8 cellular contexts compared by ENCODE assay signal in the genomic region with DNA sequence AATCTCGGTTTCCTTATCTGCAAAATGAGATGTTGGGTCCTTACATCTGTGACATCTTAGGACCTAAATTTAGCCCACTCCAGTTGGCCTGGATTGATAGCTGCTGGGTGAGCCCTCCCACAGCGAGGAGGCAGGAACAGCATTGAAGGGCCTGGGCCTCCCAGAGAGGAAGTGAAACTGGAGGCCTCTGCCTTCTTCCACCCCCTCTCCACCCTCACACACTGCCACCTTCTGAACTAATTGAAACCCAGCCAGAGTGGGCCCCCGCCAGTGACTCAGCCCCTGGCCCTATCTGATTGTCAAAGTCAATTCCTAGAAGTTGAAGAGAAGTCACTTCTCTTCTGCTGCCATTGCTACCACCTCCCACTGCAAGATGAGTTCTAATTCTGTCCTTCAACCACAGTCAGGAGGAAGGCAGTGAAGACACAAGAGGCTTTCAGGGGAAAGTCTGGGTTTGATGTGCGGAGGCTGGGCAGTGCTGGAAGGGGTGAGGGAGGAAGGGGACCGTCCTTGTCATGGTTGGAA. TPM values are rescaled to one million over a fixed set of nuclear protein-coding genes. Genes with fewer than 3 reads are reported as not detected.
DNase-seq lines count a peak whose midpoint lies in the region; ATAC-seq and TF ChIP-seq lines count a peak whose summit lies in the region.

No MANE protein-coding gene starts in this region.

- peaks cover 78% of the 10 kb centered on the region for H3K4me1 Mint-ChIP-seq in activated T-helper 2 cell treated with anti-CD3 and anti-CD28 coated beads, Interferon-gamma antibody, Interleukin-2, Interleukin-4, amounts not matched to agents 10 μg/mL and 5 μg/mL and 100 μg/mL, durations not matched to agents 14 hours and 24 hours and 36 hours (ENCODE audit: low read depth)

- peak overlapping the region; percentile 54; the same call in 1 of the 2 replicates for H2AFZ ChIP-seq in OCI-LY7 (ENCODE audit: low read length)

- ATAC-seq in GM18511 (IDR thresholded peaks at IDR 0.05; ENCODE audit: unreplicated experiment) (peak; percentile 85), HG02884 (IDR thresholded peaks at IDR 0.05; ENCODE audit: unreplicated experiment) (peak; percentile 63), upper lobe of right lung (peak; percentile 94)

- POLR2A ChIA-PET in OCI-LY7 (lab: Charles Lee), result interaction anchor here (0.5 to 1.3 kb wide), 5 partner anchors 8 to 1064 kb away, joined by 3 read pairs; no protein-coding TSS in a partner anchor

- intact Hi-C loops in OCI-LY7 (cut with micrococcal nuclease; ENCODE audit: unreplicated experiment) (loop anchor here (1.0 to 2.0 kb wide), 3 partner anchors 16 to 76 kb away; no protein-coding TSS in a partner anchor), upper lobe of right lung (cut with DNase I) (no loop called here)
- intact Hi-C loops in activated T-helper 2 cell treated with anti-CD3 and anti-CD28 coated beads, Interferon-gamma antibody, Interleukin-2, Interleukin-4, amounts not matched to agents 10 μg/mL and 5 μg/mL and 100 μg/mL, durations not matched to agents 14 hours and 24 hours and 36 hours (cut with micrococcal nuclease), result loop anchor here (1.0 to 10.0 kb wide), 8 partner anchors 9 to 275 kb away; a partner anchor contains a TSS

- H3K9me3 ChIP-seq in OCI-LY7 (ENCODE audit: low read length) (no peaks in the 10 kb centered on the region; the same call in 1 of the 2 replicates), upper lobe of right lung (no peaks in the 10 kb centered on the region)

- H3K27me3 Mint-ChIP-seq in activated T-helper 2 cell treated with anti-CD3 and anti-CD28 coated beads, Interferon-gamma antibody, Interleukin-2, Interleukin-4, amounts not matched to agents 10 μg/mL and 5 μg/mL and 100 μg/mL, durations not matched to agents 14 hours and 24 hours and 36 hours (ENCODE audit: low read depth), result no peaks in the 10 kb centered on the region

- H3K9me2 ChIP-seq in OCI-LY7 (ENCODE audit: insufficient read depth, low read length), result no peaks in the 10 kb centered on the region

- H3K4me1 ChIP-seq in OCI-LY7 (ENCODE audit: insufficient read depth, low read length, poor library complexity, severe bottlenecking) (peaks cover 95% of the 10 kb centered on the region), upper lobe of right lung (no peaks in the 10 kb centered on the region)

- H3K36me3 Mint-ChIP-seq in activated T-helper 2 cell treated with anti-CD3 and anti-CD28 coated beads, Interferon-gamma antibody, Interleukin-2, Interleukin-4, amounts not matched to agents 10 μg/mL and 5 μg/mL and 100 μg/mL, durations not matched to agents 14 hours and 24 hours and 36 hours (ENCODE audit: low read depth), result peaks cover 24% of the 10 kb centered on the region

- H3K4me2 ChIP-seq in OCI-LY7 (ENCODE audit: low read length), result peak overlapping the region; percentile 74

- peak overlapping the region; percentile 35 for H3K4me3 ChIP-seq in OCI-LY7 (ENCODE audit: low read depth, low read length, poor library complexity, severe bottlenecking)
- H3K4me3 ChIP-seq in upper lobe of right lung, result no peak overlapping the region

- H3K79me2 ChIP-seq in OCI-LY7 (ENCODE audit: insufficient read depth, low read depth, low read length), result no peaks in the 10 kb centered on the region

- H3K4me3 Mint-ChIP-seq in activated T-helper 2 cell treated with anti-CD3 and anti-CD28 coated beads, Interferon-gamma antibody, Interleukin-2, Interleukin-4, amounts not matched to agents 10 μg/mL and 5 μg/mL and 100 μg/mL, durations not matched to agents 14 hours and 24 hours and 36 hours (ENCODE audit: low read depth), result peak overlapping the region; percentile 82

- DNase-seq in OCI-LY7 (ENCODE audit: low spot score) (peak; percentile 95), midbrain (lab: John Stamatoyannopoulos, UW) (peak; percentile 41), upper lobe of right lung (peak; percentile 84), NCI-H2107 (lab: John Stamatoyannopoulos, UW) (no peak), 8988T (no peak)
- peak; percentile 85 for DNase-seq in activated T-helper 2 cell treated with anti-CD3 and anti-CD28 coated beads, Interferon-gamma antibody, Interleukin-2, Interleukin-4, amounts not matched to agents 10 μg/mL and 5 μg/mL and 100 μg/mL, durations not matched to agents 14 hours and 24 hours and 36 hours (ENCODE audit: low spot score)

- no peaks in the 10 kb centered on the region for H3K36me3 ChIP-seq in OCI-LY7 (ENCODE audit: insufficient read depth, low read length)
- H3K36me3 ChIP-seq in upper lobe of right lung, result no peaks in the 10 kb centered on the region

- H3K27me3 ChIP-seq in upper lobe of right lung, result no peaks in the 10 kb centered on the region

- no TSS peak for BruUV-seq in OCI-LY7 (replicated peaks; lab: Mats Ljungman, UMichigan)

- H3K27ac Mint-ChIP-seq in activated T-helper 2 cell treated with anti-CD3 and anti-CD28 coated beads, Interferon-gamma antibody, Interleukin-2, Interleukin-4, amounts not matched to agents 10 μg/mL and 5 μg/mL and 100 μg/mL, durations not matched to agents 14 hours and 24 hours and 36 hours, result peak overlapping the region; percentile 93

- peak overlapping the region; percentile 79 for H3K27ac ChIP-seq in OCI-LY7 (ENCODE audit: low read depth, low read length, poor library complexity, severe bottlenecking)
- peak overlapping the region; percentile 47 for H3K27ac ChIP-seq in upper lobe of right lung

- CTCF ChIA-PET in OCI-LY7 (lab: Charles Lee; ENCODE audit: unreplicated experiment), result no interaction called here

- TF ChIP-seq CTCF in OCI-LY7 (conservative IDR thresholded peaks at IDR 0.05; ENCODE audit: low read length) (peak; percentile 57; the same call in 1 of the 2 replicates), upper lobe of right lung (IDR thresholded peaks at IDR 0.05) (no peak)

- no peaks in the 10 kb centered on the region for H4K20me1 ChIP-seq in OCI-LY7 (ENCODE audit: insufficient read depth, low read length)

- H3K9me3 Mint-ChIP-seq in activated T-helper 2 cell treated with anti-CD3 and anti-CD28 coated beads, Interferon-gamma antibody, Interleukin-2, Interleukin-4, amounts not matched to agents 10 μg/mL and 5 μg/mL and 100 μg/mL, durations not matched to agents 14 hours and 24 hours and 36 hours, result peaks cover 7% of the 10 kb centered on the region

RNA-seq across cellular contexts. Expression of a gene that starts 55.2 kb away (rescaled TPM):
- 4.4 and 5.6 TPM in 2 replicates for total RNA-seq in OCI-LY7 (2014; rRNA removed; shearing (Covaris generic))
- total RNA-seq in OCI-LY7 (2022), result 12.1 and 16.4 TPM in 2 replicates
- 44.6 and 47.7 TPM in 2 replicates for total RNA-seq in activated T-helper 2 cell treated with anti-CD3 and anti-CD28 coated beads, Interferon-gamma antibody, Interleukin-2, Interleukin-4, amounts not matched to agents 10 μg/mL and 5 μg/mL and 100 μg/mL, durations not matched to agents 14 hours and 24 hours and 36 hours
- total RNA-seq in upper lobe of right lung, result 137 TPM

Comparison
In these comparisons a context has a peak if more than half of its experiments do, and no peak if none do; other contexts are left out.
1. DNase-seq: peak in OCI-LY7 (single experiment), activated T-helper 2 cell treated with anti-CD3 and anti-CD28 coated beads, Interferon-gamma antibody, Interleukin-2, Interleukin-4, amounts not matched to agents 10 μg/mL and 5 μg/mL and 100 μg/mL, durations not matched to agents 14 hours and 24 hours and 36 hours (single experiment), midbrain (single experiment) and upper lobe of right lung (single experiment); none in NCI-H2107 (single experiment) and 8988T (single experiment).
2. Peak in every context shown above with its lines, with median percentiles within 50 percentile points of each other: ATAC-seq.